ENCODE assay signal across 1 cellular context in genomic region chr10:131381576-131381975, GRCh38.
TF ChIP-seq lines count a peak whose summit lies in the region.

No MANE protein-coding gene starts in this region.

TF ChIP-seq in H1, 55 proteins besides CTCF, POLR2A, EP300 and RAD21:
- TF ChIP-seq CBX5 (IDR thresholded peaks at IDR 0.05; ENCODE audit: low read depth, low read length), result no peak
- TF ChIP-seq TEAD4 (IDR thresholded peaks at IDR 0.05; ENCODE audit: low read depth, low read length), result no peak
- no peak for TF ChIP-seq ASH2L (IDR thresholded peaks at IDR 0.05; ENCODE audit: low read length)
- TF ChIP-seq CHD7 (IDR thresholded peaks at IDR 0.05; ENCODE audit: insufficient replicate concordance, low read length), result no peak
- no peak for TF ChIP-seq RFX5 (IDR thresholded peaks at IDR 0.05; ENCODE audit: borderline replicate concordance, low read depth, low read length)
